In the genomic region with DNA sequence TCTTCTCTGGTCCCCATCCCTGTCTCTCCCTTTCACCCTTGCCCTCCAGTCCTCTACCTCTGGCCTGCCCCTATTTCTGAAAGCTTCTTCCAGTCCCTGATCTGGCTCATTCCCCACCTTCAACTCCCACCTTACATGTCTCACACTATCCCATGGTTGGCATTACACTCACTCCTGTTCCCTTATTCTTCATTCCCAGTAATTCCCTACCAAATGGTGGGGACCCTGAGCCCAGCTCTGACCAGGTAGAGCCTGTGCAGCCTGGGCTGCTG, we compare ENCODE assay signal across 10 cellular contexts. TPM values are rescaled to one million over a fixed set of nuclear protein-coding genes. Genes with fewer than 3 reads are reported as not detected.
DNase-seq lines count a peak whose midpoint lies in the region; ATAC-seq, FAIRE-seq and TF ChIP-seq lines count a peak whose summit lies in the region.
"Had no signal": no experiment of that assay in that cellular context is flagged by ENCODE, and none has a peak within 500 bp of the region (broad histone marks: within the 10 kb centered on the region; RNA-seq: fewer than 3 reads in every experiment).

No MANE protein-coding gene starts in this region.

- no peak for FAIRE-seq in HTR-8/SVneo (lab: Jason Lieb, UNC)
- FAIRE-seq: A204.1, endometrium had no signal

- TF ChIP-seq RAD21 in SK-N-SH (IDR thresholded peaks at IDR 0.05; ENCODE audit: low read length): no peak

- H3K4me2 ChIP-seq in SK-N-SH: 0 out of 2 replicates have a peak overlapping the region, but pooled peaks have one; percentile 80

- H3K27me3 ChIP-seq in SK-N-SH (ENCODE audit: insufficient read depth): no peaks in the 10 kb centered on the region

- POLR2A ChIA-PET in SK-N-SH (lab: Yijun Ruan, JAX): interaction anchor here (0.6 kb wide), 1 partner anchor 9 kb away, joined by 5 read pairs; no protein-coding TSS in a partner anchor

- H3K36me3 Mint-ChIP-seq in T-helper 17 cell (ENCODE audit: low read depth): peaks cover 3% of the 10 kb centered on the region
- H3K36me3 Mint-ChIP-seq in stimulated activated effector memory CD8-positive, alpha-beta T cell treated with anti-CD3 and anti-CD28 coated beads, Interleukin-12 subunit alpha, Interleukin-12 subunit beta, amount 100 ng/mL, for 72 hours: peaks cover 52% of the 10 kb centered on the region

- no peak overlapping the region for H3K27ac ChIP-seq in SK-N-SH (ENCODE audit: low read depth in 2 of 2, low read length in 1 of 2)

- H3K4me1 ChIP-seq in SK-N-SH (ENCODE audit: control insufficient read depth in 1 of 2, insufficient read depth in 2 of 2, low read depth in 1 of 2, low read length in 1 of 2): peaks cover 20 to 27% of the 10 kb centered on the region in 2 experiments

- H3K4me3 ChIP-seq in SK-N-SH (ENCODE audit: low read depth in 2 of 2, low read length in 1 of 2) (no peak overlapping the region; a peak in 1 of 4 replicates), foreskin fibroblast (ENCODE audit: low read depth in 1 of 2, low read length in 2 of 2) (peak overlapping the region; percentile 54 to 60)

- TF ChIP-seq CTCF in SK-N-SH (IDR thresholded peaks at IDR 0.05) (no peak), foreskin fibroblast (IDR thresholded peaks at IDR 0.05; ENCODE audit: low read depth, low read length) (no peak)

- peaks cover 9 to 20% of the 10 kb centered on the region in 2 experiments for H3K36me3 ChIP-seq in SK-N-SH (replicated peaks in 1 of 2; ENCODE audit: control insufficient read depth in 1 of 2, insufficient read depth in 2 of 2, low read length in 1 of 2)

- CTCF ChIA-PET in SK-N-SH (lab: Yijun Ruan, JAX): interaction anchor here (0.9 to 1.2 kb wide), 2 partner anchors 11 to 174 kb away, joined by 3 read pairs; no protein-coding TSS in a partner anchor

- DNase-seq in SK-N-SH (no peak), T-helper 17 cell (no peak), foreskin fibroblast (no peak), HTR-8/SVneo (ENCODE audit: insufficient read length, low spot score) (no peak), C1 segment of cervical spinal cord (lab: John Stamatoyannopoulos, UW) (no peak), HUDEP-2 (lab: John Stamatoyannopoulos, UW; ENCODE audit: unreplicated experiment in 76 of 76) (no peak)
- DNase-seq in stimulated activated effector memory CD8-positive, alpha-beta T cell treated with anti-CD3 and anti-CD28 coated beads, Interleukin-12 subunit alpha, Interleukin-12 subunit beta, amount 100 ng/mL, for 72 hours (ENCODE audit: low spot score in 2 of 2): no peak

- no peak for TF ChIP-seq EP300 in SK-N-SH (IDR thresholded peaks at IDR 0.05; ENCODE audit: borderline replicate concordance in 1 of 2, low read depth in 1 of 2, low read length in 1 of 2)

- H4K20me1 ChIP-seq in SK-N-SH (ENCODE audit: insufficient read depth): peaks cover 35% of the 10 kb centered on the region

- no peaks in the 10 kb centered on the region for H3K9me3 Mint-ChIP-seq in stimulated activated effector memory CD8-positive, alpha-beta T cell treated with anti-CD3 and anti-CD28 coated beads, Interleukin-12 subunit alpha, Interleukin-12 subunit beta, amount 100 ng/mL, for 72 hours

- H3K79me2 ChIP-seq in SK-N-SH (ENCODE audit: insufficient read depth): no peaks in the 10 kb centered on the region

- H3K9ac ChIP-seq in SK-N-SH: no peak overlapping the region

- peaks cover 37% of the 10 kb centered on the region for H3F3A ChIP-seq in SK-N-SH (replicated peaks; ENCODE audit: insufficient read depth)

- H3K4me1 Mint-ChIP-seq in T-helper 17 cell: peaks cover 28% of the 10 kb centered on the region
- peaks cover 51% of the 10 kb centered on the region for H3K4me1 Mint-ChIP-seq in stimulated activated effector memory CD8-positive, alpha-beta T cell treated with anti-CD3 and anti-CD28 coated beads, Interleukin-12 subunit alpha, Interleukin-12 subunit beta, amount 100 ng/mL, for 72 hours

- no peaks in the 10 kb centered on the region for H3K9me2 ChIP-seq in SK-N-SH

- H3K9me3 ChIP-seq in SK-N-SH (no peaks in the 10 kb centered on the region), T-helper 17 cell (ENCODE audit: control insufficient read depth, low read length, poor library complexity, severe bottlenecking) (no peaks in the 10 kb centered on the region)

- no peak for ATAC-seq in SK-N-SH treated with all-trans-retinoic acid at 6 μM for 48 hours
- ATAC-seq in T-helper 17 cell: no peak
- ATAC-seq in stimulated activated effector memory CD8-positive, alpha-beta T cell treated with anti-CD3 and anti-CD28 coated beads, Interleukin-12 subunit alpha, Interleukin-12 subunit beta, amount 100 ng/mL, for 72 hours: no peak

- H3K27ac Mint-ChIP-seq in T-helper 17 cell: peak overlapping the region; percentile 93
- peak overlapping the region; percentile 85 for H3K27ac Mint-ChIP-seq in stimulated activated effector memory CD8-positive, alpha-beta T cell treated with anti-CD3 and anti-CD28 coated beads, Interleukin-12 subunit alpha, Interleukin-12 subunit beta, amount 100 ng/mL, for 72 hours

- H3K27me3 Mint-ChIP-seq in T-helper 17 cell: no peaks in the 10 kb centered on the region

- H3K4me3 Mint-ChIP-seq in T-helper 17 cell: peak overlapping the region; percentile 94
- H3K4me3 Mint-ChIP-seq in stimulated activated effector memory CD8-positive, alpha-beta T cell treated with anti-CD3 and anti-CD28 coated beads, Interleukin-12 subunit alpha, Interleukin-12 subunit beta, amount 100 ng/mL, for 72 hours: peak overlapping the region; percentile 79

- no peak overlapping the region for H2AFZ ChIP-seq in SK-N-SH (ENCODE audit: low read depth)

TF ChIP-seq in SK-N-SH, 30 proteins besides CTCF, POLR2A, EP300 and RAD21 (continues in another document):
- TF ChIP-seq SIN3A (IDR thresholded peaks at IDR 0.05; ENCODE audit: borderline replicate concordance, low read depth, low read length) (no peak), FOXJ3 (CRISPR knock-in tag; IDR thresholded peaks at IDR 0.05) (no peak), SMC3 (IDR thresholded peaks at IDR 0.05; ENCODE audit: low read depth, low read length) (no peak), RCOR1 (IDR thresholded peaks at IDR 0.05; ENCODE audit: low read length) (no peak), CHD2 (IDR thresholded peaks at IDR 0.05; ENCODE audit: low read length, partially characterized antibody) (no peak)

TF ChIP-seq in SK-N-SH treated with all-trans-retinoic acid at 6 μM for 48 hours, 23 proteins besides CTCF, POLR2A, EP300 and RAD21:
- TF ChIP-seq ZNF565 (CRISPR knock-in tag; conservative IDR thresholded peaks at IDR 0.05; ENCODE audit: low read depth) (no peak), ARNTL (CRISPR knock-in tag; IDR thresholded peaks at IDR 0.05; ENCODE audit: borderline replicate concordance, low read depth) (no peak), OSR1 (CRISPR knock-in tag; IDR thresholded peaks at IDR 0.05) (no peak), PPARA (CRISPR knock-in tag; IDR thresholded peaks at IDR 0.05; ENCODE audit: borderline replicate concordance) (no peak), ISL1 (CRISPR knock-in tag; IDR thresholded peaks at IDR 0.05) (no peak), TCF4 (CRISPR knock-in tag; IDR thresholded peaks at IDR 0.05; ENCODE audit: borderline replicate concordance) (no peak)
- TF ChIP-seq, protein P1, sequence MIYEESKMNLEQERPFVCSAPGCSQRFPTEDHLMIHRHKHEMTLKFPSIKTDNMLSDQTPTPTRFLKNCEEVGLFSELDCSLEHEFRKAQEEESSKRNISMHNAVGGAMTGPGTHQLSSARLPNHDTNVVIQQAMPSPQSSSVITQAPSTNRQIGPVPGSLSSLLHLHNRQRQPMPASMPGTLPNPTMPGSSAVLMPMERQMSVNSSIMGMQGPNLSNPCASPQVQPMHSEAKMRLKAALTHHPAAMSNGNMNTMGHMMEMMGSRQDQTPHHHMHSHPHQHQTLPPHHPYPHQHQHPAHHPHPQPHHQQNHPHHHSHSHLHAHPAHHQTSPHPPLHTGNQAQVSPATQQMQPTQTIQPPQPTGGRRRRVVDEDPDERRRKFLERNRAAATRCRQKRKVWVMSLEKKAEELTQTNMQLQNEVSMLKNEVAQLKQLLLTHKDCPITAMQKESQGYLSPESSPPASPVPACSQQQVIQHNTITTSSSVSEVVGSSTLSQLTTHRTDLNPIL (CRISPR knock-in tag; IDR thresholded peaks at IDR 0.05; ENCODE audit: low read depth): no peak
- TF ChIP-seq, protein P2, sequence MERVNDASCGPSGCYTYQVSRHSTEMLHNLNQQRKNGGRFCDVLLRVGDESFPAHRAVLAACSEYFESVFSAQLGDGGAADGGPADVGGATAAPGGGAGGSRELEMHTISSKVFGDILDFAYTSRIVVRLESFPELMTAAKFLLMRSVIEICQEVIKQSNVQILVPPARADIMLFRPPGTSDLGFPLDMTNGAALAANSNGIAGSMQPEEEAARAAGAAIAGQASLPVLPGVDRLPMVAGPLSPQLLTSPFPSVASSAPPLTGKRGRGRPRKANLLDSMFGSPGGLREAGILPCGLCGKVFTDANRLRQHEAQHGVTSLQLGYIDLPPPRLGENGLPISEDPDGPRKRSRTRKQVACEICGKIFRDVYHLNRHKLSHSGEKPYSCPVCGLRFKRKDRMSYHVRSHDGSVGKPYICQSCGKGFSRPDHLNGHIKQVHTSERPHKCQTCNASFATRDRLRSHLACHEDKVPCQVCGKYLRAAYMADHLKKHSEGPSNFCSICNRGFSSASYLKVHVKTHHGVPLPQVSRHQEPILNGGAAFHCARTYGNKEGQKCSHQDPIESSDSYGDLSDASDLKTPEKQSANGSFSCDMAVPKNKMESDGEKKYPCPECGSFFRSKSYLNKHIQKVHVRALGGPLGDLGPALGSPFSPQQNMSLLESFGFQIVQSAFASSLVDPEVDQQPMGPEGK (CRISPR knock-in tag; IDR thresholded peaks at IDR 0.05; ENCODE audit: borderline replicate concordance): no peak
- TF ChIP-seq, protein P3, sequence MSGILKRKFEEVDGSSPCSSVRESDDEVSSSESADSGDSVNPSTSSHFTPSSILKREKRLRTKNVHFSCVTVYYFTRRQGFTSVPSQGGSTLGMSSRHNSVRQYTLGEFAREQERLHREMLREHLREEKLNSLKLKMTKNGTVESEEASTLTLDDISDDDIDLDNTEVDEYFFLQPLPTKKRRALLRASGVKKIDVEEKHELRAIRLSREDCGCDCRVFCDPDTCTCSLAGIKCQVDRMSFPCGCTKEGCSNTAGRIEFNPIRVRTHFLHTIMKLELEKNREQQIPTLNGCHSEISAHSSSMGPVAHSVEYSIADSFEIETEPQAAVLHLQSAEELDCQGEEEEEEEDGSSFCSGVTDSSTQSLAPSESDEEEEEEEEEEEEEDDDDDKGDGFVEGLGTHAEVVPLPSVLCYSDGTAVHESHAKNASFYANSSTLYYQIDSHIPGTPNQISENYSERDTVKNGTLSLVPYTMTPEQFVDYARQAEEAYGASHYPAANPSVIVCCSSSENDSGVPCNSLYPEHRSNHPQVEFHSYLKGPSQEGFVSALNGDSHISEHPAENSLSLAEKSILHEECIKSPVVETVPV (CRISPR knock-in tag; IDR thresholded peaks at IDR 0.05): no peak

RNA-seq across cellular contexts. Expression of a gene that starts 6.4 kb away (rescaled TPM):
- 4.9 and 6.4 TPM in 2 replicates for polyA plus RNA-seq in SK-N-SH (2012; rRNA removed)
- 6.0 and 7.1 TPM in 2 replicates for polyA plus RNA-seq in SK-N-SH (2012; cell fraction: cytosol; rRNA removed)
- polyA plus RNA-seq in SK-N-SH (2012; cell fraction: nucleus; rRNA removed): 13.3 and 21.4 TPM in 2 replicates
- 10 to 100 TPM; 62.0 to 62.4 TPM for total RNA-seq in T-helper 17 cell

RNA-seq across cellular contexts. Expression of a gene that starts 33.6 kb away (rescaled TPM):
- 40.3 and 49.3 TPM in 2 replicates for polyA plus RNA-seq in SK-N-SH (2012; rRNA removed)
- polyA plus RNA-seq in SK-N-SH (2012; cell fraction: cytosol; rRNA removed): 38.3 and 46.8 TPM in 2 replicates
- 16.2 and 29.8 TPM in 2 replicates for polyA plus RNA-seq in SK-N-SH (2012; cell fraction: nucleus; rRNA removed)
- total RNA-seq in T-helper 17 cell: 10 to 100 TPM in 1 of 2 donors, 1 to 10 TPM in 1; 8.4 to 10.2 TPM

Comparison
In these comparisons a context has a peak if more than half of its experiments do, and no peak if none do; other contexts are left out.
1. H3K4me3 ChIP-seq: peak in foreskin fibroblast (2 of 2); none in SK-N-SH (0 of 2).